In genomic region chr1:192376387-192376786, GRCh38 we compare ENCODE assay signal across 27 cellular contexts. TPM values are rescaled to one million over a fixed set of nuclear protein-coding genes. Genes with fewer than 3 reads are reported as not detected.
A peak's percentile ranks its signal among the peaks of the same experiment; 100 is the strongest.
DNase-seq lines count a peak whose midpoint lies in the region; ATAC-seq, FAIRE-seq and TF ChIP-seq lines count a peak whose summit lies in the region.
"Had no signal": no experiment of that assay in that cellular context is flagged by ENCODE, and none has a peak within 500 bp of the region (broad histone marks: within the 10 kb centered on the region; RNA-seq: fewer than 3 reads in every experiment).

No MANE protein-coding gene starts in this region.

- no peak overlapping the region for H3K56ac ChIP-seq in IMR-90 (ENCODE audit: extremely low read depth, insufficient read depth, low read length)

- CTCF ChIA-PET in A549 (lab: Yijun Ruan, JAX) = no interaction called here
- CTCF ChIA-PET in IMR-90 (lab: Yijun Ruan, JAX) = no interaction called here
- CTCF ChIA-PET in GM12878 (lab: Yijun Ruan, JAX) = no interaction called here

- no peak overlapping the region for H2AK9ac ChIP-seq in IMR-90 (replicated peaks; ENCODE audit: low read depth, low read length, poor library complexity)

- H2AFZ ChIP-seq in IMR-90 (replicated peaks; ENCODE audit: low read length, poor library complexity) = no peak overlapping the region
- no peak overlapping the region for H2AFZ ChIP-seq in GM12878 (ENCODE audit: control insufficient read depth, low read depth, low read length)

- no peak overlapping the region for H2BK20ac ChIP-seq in IMR-90 (ENCODE audit: low read depth, low read length)

- H4K20me1 ChIP-seq in IMR-90 (ENCODE audit: insufficient read depth, low read length) (no peaks in the 10 kb centered on the region), GM12878 (ENCODE audit: control insufficient read depth, insufficient read depth) (no peaks in the 10 kb centered on the region)

- H3K4me3 ChIP-seq in A549 = no peak overlapping the region
- H3K4me3 ChIP-seq in IMR-90 (ENCODE audit: insufficient read depth, low read depth, low read length) = no peak overlapping the region
- H3K4me3 ChIP-seq in GM12878 = no peak overlapping the region

- H2BK5ac ChIP-seq in IMR-90 (ENCODE audit: low read depth, low read length, poor library complexity, severe bottlenecking) = no peak overlapping the region

- no peaks in the 10 kb centered on the region for H3K9me3 ChIP-seq in A549
- no peaks in the 10 kb centered on the region for H3K9me3 ChIP-seq in IMR-90 (ENCODE audit: control insufficient read depth, insufficient read depth, low read length)
- no peaks in the 10 kb centered on the region for H3K9me3 ChIP-seq in GM12878 (replicated peaks; ENCODE audit: control insufficient read depth, insufficient read depth, low read length)
- H3K9me3 ChIP-seq: BE2C, SK-N-SH had no signal

- RAD21 ChIA-PET in GM12878 (lab: Charles Lee; ENCODE audit: unreplicated experiment) = no interaction called here

- TF ChIP-seq RAD21 in A549 (conservative IDR thresholded peaks at IDR 0.05 in 1 of 2, IDR thresholded peaks at IDR 0.05 in 1 of 2) = no peak
- no peak for TF ChIP-seq RAD21 in IMR-90 (IDR thresholded peaks at IDR 0.05; ENCODE audit: low read length)
- no peak for TF ChIP-seq RAD21 in GM12878 (IDR thresholded peaks at IDR 0.05; ENCODE audit: insufficient read depth, low read depth, low read length)

- H3K27ac ChIP-seq in A549 (no peak overlapping the region), IMR-90 (ENCODE audit: insufficient read depth, low read length) (no peak overlapping the region), GM12878 (ENCODE audit: control insufficient read depth, insufficient read depth) (no peak overlapping the region)

- no peak for DNase-seq in A549 (ENCODE audit: low read depth in 1 of 2, low spot score in 1 of 2)
- no peak for DNase-seq in IMR-90
- DNase-seq in GM12878 (ENCODE audit: low read depth, low spot score) = no peak
- no peak for DNase-seq in COLO829 (ENCODE audit: low spot score)
- DNase-seq in stimulated activated CD4-positive, alpha-beta T cell treated with anti-CD3 and anti-CD28 coated beads, Interleukin-2, amount 100 ng/mL, for 24 hours = no peak
- DNase-seq: BE2C, COR-L47, DMS 273 treated with DMSO at 0.1 percent for 48 hours, H7, Kasumi-1, NCI-H1048, NCI-H1417 treated with DMSO at 0.1 percent for 48 hours, NCI-H187 treated with DMSO at 0.1 percent for 48 hours, NCI-H2107, NCI-H446 treated with DMSO at 0.1 percent for 48 hours, NCI-H526 treated with DMSO at 0.1 percent for 48 hours, SIG-M5, SK-N-SH had no signal

- no peaks in the 10 kb centered on the region for H3K79me1 ChIP-seq in IMR-90 (ENCODE audit: low read depth in 1 of 2, low read length in 2 of 2)

- no peak for TF ChIP-seq EP300 in A549 (IDR thresholded peaks at IDR 0.05)
- no peak for TF ChIP-seq EP300 in GM12878 (IDR thresholded peaks at IDR 0.05; ENCODE audit: borderline replicate concordance in 1 of 2, control insufficient read depth in 1 of 2, low read depth in 2 of 2, low read length in 2 of 2)

- H2BK15ac ChIP-seq in IMR-90 (ENCODE audit: low read depth, low read length) = no peak overlapping the region

- H3K79me2 ChIP-seq in GM12878 (ENCODE audit: control insufficient read depth, insufficient read depth, low read length) = no peaks in the 10 kb centered on the region

- H3K27me3 ChIP-seq in IMR-90 (ENCODE audit: control insufficient read depth, insufficient read depth, low read length) = no peaks in the 10 kb centered on the region
- H3K27me3 ChIP-seq in GM12878 (replicated peaks in 1 of 2; ENCODE audit: control insufficient read depth in 2 of 2, insufficient read depth in 2 of 2, low read length in 1 of 2) = no peaks in the 10 kb centered on the region
- H3K27me3 ChIP-seq: BE2C had no signal

- H4K5ac ChIP-seq in IMR-90 (ENCODE audit: low read depth, low read length) = no peak overlapping the region

- WGBS in A549 (ENCODE audit: missing lambda C conversion rate) = 67% methylated on average over 3 of the region's 3 CpGs
- no CpG with 5 or more reads among the region's 3 CpGs for WGBS in IMR-90 (ENCODE audit: extremely low coverage in 2 of 2, insufficient read length in 1 of 2), 2 experiments
- 12% methylated on average over 3 of the region's 3 CpGs for WGBS in GM12878 (ENCODE audit: insufficient coverage, insufficient replicate concordance, low lambda C conversion rate, missing lambda C conversion rate)

- BruUV-seq in IMR-90 (replicated peaks; lab: Mats Ljungman, UMichigan) (no TSS peak), GM12878 (replicated peaks; lab: Mats Ljungman, UMichigan) (no TSS peak)

- intact Hi-C loops in IMR-90 (cut with micrococcal nuclease) = no loop called here
- intact Hi-C loops in GM12878 (cut with micrococcal nuclease; ENCODE audit: unreplicated experiment) = no loop called here

- no peak overlapping the region for H3K18ac ChIP-seq in IMR-90 (ENCODE audit: low read depth, low read length)

- no peak overlapping the region for H4K8ac ChIP-seq in IMR-90 (ENCODE audit: low read depth in 2 of 2, low read length in 2 of 2)

- H3K4me1 ChIP-seq in A549 (peaks cover under 1% of the 10 kb centered on the region; the same call in 1 of the 3 replicates), IMR-90 (ENCODE audit: control insufficient read depth, insufficient read depth, low read length) (peaks cover 2% of the 10 kb centered on the region; the same call in 1 of the 2 replicates), GM12878 (ENCODE audit: control insufficient read depth, insufficient read depth, low read length) (no peaks in the 10 kb centered on the region)
- H3K4me1 ChIP-seq: BE2C had no signal

- no peak overlapping the region for H3K14ac ChIP-seq in IMR-90 (replicated peaks; ENCODE audit: low read depth, low read length)

- dilution Hi-C loops in IMR-90 (cut with HindIII; ENCODE audit: low sequenced_read_pairs, unreplicated experiment) = no loop called here

- TF ChIP-seq CTCF in A549 (IDR thresholded peaks at IDR 0.05) (no peak), IMR-90 (conservative IDR thresholded peaks at IDR 0.05; ENCODE audit: low read depth, low read length) (no peak), GM12878 (IDR thresholded peaks at IDR 0.05 in 2 of 3, conservative IDR thresholded peaks at IDR 0.05 in 1 of 3; ENCODE audit: control insufficient read depth in 2 of 3, extremely low read depth in 1 of 3, insufficient read depth in 1 of 3, low read depth in 3 of 3, low read length in 3 of 3) (no peak)

- in situ Hi-C loops in IMR-90 (cut with MboI; ENCODE audit: low sequenced_read_pairs) = no loop called here
- in situ Hi-C loops in GM12878 (cut with MboI) = no loop called here

- H3K4ac ChIP-seq in IMR-90 (ENCODE audit: low read depth, low read length) = no peak overlapping the region

- no peaks in the 10 kb centered on the region for H3K9me1 ChIP-seq in IMR-90 (ENCODE audit: insufficient read depth, low read length)

- no peak overlapping the region for H2BK120ac ChIP-seq in IMR-90 (ENCODE audit: low read depth, low read length)

- H3K36me3 ChIP-seq in IMR-90 (ENCODE audit: control insufficient read depth, insufficient read depth, low read length) (no peaks in the 10 kb centered on the region), GM12878 (ENCODE audit: control insufficient read depth in 2 of 2, insufficient read depth in 2 of 2, low read length in 1 of 2) (no peaks in the 10 kb centered on the region)
- H3K36me3 ChIP-seq: BE2C had no signal

- H3K9ac ChIP-seq in IMR-90 (ENCODE audit: low read depth, low read length) (no peak overlapping the region), GM12878 (ENCODE audit: control insufficient read depth, insufficient read depth, low read length) (no peak overlapping the region)
- H3K9ac ChIP-seq: SK-N-SH had no signal

- FAIRE-seq in A549 (lab: Jason Lieb, UNC) = no peak
- FAIRE-seq in GM12878 (lab: Jason Lieb, UNC) = no peak
- FAIRE-seq: GM18507, GM19239, HTR-8/SVneo had no signal

- no peak overlapping the region for H3K4me2 ChIP-seq in A549
- no peak overlapping the region for H3K4me2 ChIP-seq in IMR-90 (ENCODE audit: low read depth, low read length)
- H3K4me2 ChIP-seq in GM12878 (ENCODE audit: control insufficient read depth, insufficient read depth) = no peak overlapping the region
- H3K4me2 ChIP-seq: SK-N-SH had no signal

- POLR2A ChIA-PET in A549 (lab: Yijun Ruan, JAX) (no interaction called here), IMR-90 (lab: Charles Lee; ENCODE audit: unreplicated experiment) (no interaction called here), GM12878 (lab: Charles Lee) (no interaction called here)

- H4K91ac ChIP-seq in IMR-90 (ENCODE audit: insufficient read depth, low read depth, low read length) = no peak overlapping the region

- H2AK5ac ChIP-seq in IMR-90 (ENCODE audit: low read depth, low read length) = no peak overlapping the region

- SMC1A ChIA-PET in GM12878 (lab: Charles Lee; ENCODE audit: uncharacterized antibody, unreplicated experiment) = no interaction called here

- TF ChIP-seq POLR2A in A549 (IDR thresholded peaks at IDR 0.05; ENCODE audit: low read length) (no peak), IMR-90 (IDR thresholded peaks at IDR 0.05; ENCODE audit: low read depth, low read length) (no peak), GM12878 (IDR thresholded peaks at IDR 0.05; ENCODE audit: low read depth, low read length) (no peak)

- ATAC-seq in A549 = no peak
- peak; percentile 67 for ATAC-seq in GM18867 (IDR thresholded peaks at IDR 0.05; ENCODE audit: unreplicated experiment)
- ATAC-seq in IMR-90 (ENCODE audit: low read depth) = no peak
- ATAC-seq in GM12878 = peak; percentile 70
- ATAC-seq in GM21360 (IDR thresholded peaks at IDR 0.05; ENCODE audit: unreplicated experiment) = no peak
- ATAC-seq: Panc1 had no signal

- H3K23ac ChIP-seq in IMR-90 (ENCODE audit: low read depth, low read length) = no peak overlapping the region

RNA-seq across cellular contexts. Expression of gene RGS21, which starts 59.6 kb away (rescaled TPM):
- polyA plus RNA-seq in A549 (2011; rRNA removed) (not detected in 2 replicates), A549 (2017; fragmentation: RNase III; extraction: RNeasy Plus Mini Kit Qiagen cat#74134 plus additional on column Dnase treatment) (not detected in 3 replicates), IMR-90 (2012; rRNA removed) (not detected in 2 replicates), GM12878 (2011; rRNA removed) (not detected in 2 replicates), GM12878 (2014; fragmentation: Illumina TruSeq; extraction: Trizol) (not detected in 2 replicates), GM12878 (2014; fragmentation: Nextera tagmentation; extraction: Ambion mirVana) (not detected), GM12878 (2014; rRNA removed) (not detected in 2 replicates), GM12878 (2016; fragmentation: Nextera tagmentation; extraction: Ambion mirVana) (not detected)
- polyA plus RNA-seq in A549 (2012; cell fraction: cytosol; rRNA removed) = not detected in 2 replicates
- not detected in 2 replicates for polyA plus RNA-seq in A549 (2012; cell fraction: nucleus; rRNA removed)
- polyA minus RNA-seq in A549 (2011; rRNA and poly(A)+ RNA removed) = not detected in 2 replicates
- total RNA-seq in IMR-90 (2012; rRNA removed) (not detected in 2 replicates), GM12878 (2014; rRNA removed) (not detected in 2 replicates), GM12878 (2014; rRNA removed; fragmentation: Illumina TruSeq; extraction: Trizol) (not detected in 2 replicates), GM12878 (2021) (not detected in 2 replicates)
- not detected in 2 replicates for polyA plus RNA-seq in IMR-90 (2012; cell fraction: cytosol; rRNA removed)
- polyA plus RNA-seq in IMR-90 (2012; cell fraction: nucleus; rRNA removed; ENCODE audit: low replicate concordance) = not detected in 2 replicates
- not detected in 2 replicates for total RNA-seq in GM12878 (2013; cell fraction: nucleolus; rRNA removed)
- polyA plus RNA-seq in GM12878 (2011; ENCODE audit: low read depth) = not detected
- polyA plus RNA-seq in GM12878 (2011; cell fraction: cytosol; rRNA removed) = not detected in 2 replicates
- not detected in 2 replicates for polyA plus RNA-seq in GM12878 (2011; cell fraction: nucleus; rRNA removed)
- not detected in 2 replicates for polyA plus RNA-seq in GM12878 (2012)
- not detected in 2 replicates for polyA minus RNA-seq in GM12878 (2011; rRNA and poly(A)+ RNA removed)
- not detected in 2 replicates for polyA minus RNA-seq in GM12878 (2011; cell fraction: cytosol; rRNA and poly(A)+ RNA removed)
- polyA minus RNA-seq in GM12878 (2011; cell fraction: nucleus; rRNA and poly(A)+ RNA removed) = not detected in 2 replicates
- total RNA-seq: G401, H7, MCF 10A had no signal
- polyA plus RNA-seq: IgD-negative memory B cell, SK-N-SH had no signal

Comparison
In these comparisons a context has a peak if more than half of its experiments do, and no peak if none do; other contexts are left out.
1. ATAC-seq: peak in GM18867 (single experiment) and GM12878 (single experiment); none in A549 (0 of 2), IMR-90 (single experiment) and GM21360 (single experiment).
2. Of the 24 proteins assayed by ChIP-seq in both GM12878 and A549: peak only in GM12878: none; only in A549: CEBPB; in both: none; in neither: 23.